Comparison of ENCODE assay signal across 8 cellular contexts in the genomic region with DNA sequence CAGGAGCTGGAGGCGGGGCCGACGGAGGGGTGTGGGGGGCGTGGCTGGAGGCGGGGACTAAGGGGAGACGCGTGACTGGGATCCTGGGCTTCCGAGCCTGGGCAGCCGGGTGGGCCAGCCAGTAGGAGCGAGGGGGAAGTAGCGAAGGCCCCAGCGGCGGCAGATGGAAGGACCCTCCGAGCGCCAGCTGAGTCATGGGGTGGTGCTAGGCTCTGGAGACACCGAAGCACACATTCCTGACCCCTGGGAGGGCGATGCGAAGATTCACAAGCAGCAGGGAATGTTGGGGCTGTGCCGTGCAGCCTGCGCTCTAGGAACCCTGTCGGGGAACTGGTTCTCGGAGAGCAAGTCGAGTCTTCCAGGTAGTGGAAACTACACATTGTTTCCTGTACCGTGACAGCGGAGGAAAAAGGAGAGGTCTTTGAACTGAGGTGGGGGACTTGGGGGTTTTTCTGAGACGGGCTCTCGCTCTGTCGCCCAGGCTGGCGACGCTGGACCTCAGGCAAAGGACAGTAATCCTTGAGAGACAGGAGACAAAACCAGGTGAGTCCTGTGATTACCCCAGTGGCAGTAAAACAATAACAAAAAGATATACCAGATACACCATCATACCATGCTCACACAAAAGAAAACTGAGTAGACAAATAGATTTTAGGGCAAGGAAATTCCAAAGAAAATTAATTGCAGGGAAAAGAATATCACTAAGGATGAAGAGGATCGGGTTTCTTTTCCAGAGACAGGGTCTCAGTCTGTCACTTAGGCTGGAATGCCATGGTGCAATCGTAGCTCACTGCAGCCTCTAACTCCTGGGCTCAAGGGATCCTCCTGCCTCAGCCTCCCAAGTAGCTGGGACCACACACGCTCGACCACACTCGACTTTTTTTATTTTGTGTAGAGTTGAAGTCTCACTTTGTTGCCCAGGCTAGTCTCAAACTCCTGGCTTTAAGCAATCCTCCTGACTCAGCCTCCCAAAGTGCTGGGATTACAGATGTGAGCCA. TPM values are rescaled to one million over a fixed set of nuclear protein-coding genes. Genes with fewer than 3 reads are reported as not detected.
DNase-seq lines count a peak whose midpoint lies in the region; ATAC-seq and TF ChIP-seq lines count a peak whose summit lies in the region.

No MANE protein-coding gene starts in this region.

- H3K27ac ChIP-seq in Peyer's patch, result peak overlapping the region; percentile 71 to 99 (median 88)
- peak overlapping the region; percentile 89 to 97 for H3K27ac ChIP-seq in prostate gland

- H3K4me1 ChIP-seq in Peyer's patch (peaks cover 0 to 31% (median 2%) of the 10 kb centered on the region in 4 donors), prostate gland (replicated peaks) (peaks cover 2% of the 10 kb centered on the region)

- peak; percentile 54 for TF ChIP-seq POLR2A in GM18526 (IDR thresholded peaks at IDR 0.05; ENCODE audit: extremely low read depth, insufficient read length)
- peak in 1 of 2 donors; percentile 41 for TF ChIP-seq POLR2A in Peyer's patch (IDR thresholded peaks at IDR 0.05)
- TF ChIP-seq POLR2A in prostate gland (IDR thresholded peaks at IDR 0.05), result peak; percentile 68

- POLR2A ChIA-PET in AG04449 (lab: Yijun Ruan, JAX), result interaction anchor here (0.6 to 1.6 kb wide), 12 partner anchors 9 to 529 kb away, joined by 3 to 8 read pairs (median 4); partner anchors contain the start of genes CEP76, PRELID3A and PSMG2

- intact Hi-C loops in prostate gland (cut with DNase I), result no loop called here

- TF ChIP-seq CTCF in AG04449 (IDR thresholded peaks at IDR 0.05; ENCODE audit: insufficient read depth, low read length, missing control alignments) (peak; percentile 36), Peyer's patch (IDR thresholded peaks at IDR 0.05) (peak in 4 of 6 experiments; percentile 12 to 50 (median 28)), epithelial cell of proximal tubule (conservative IDR thresholded peaks at IDR 0.05; ENCODE audit: low read depth, low read length) (peak; percentile 7), prostate gland (IDR thresholded peaks at IDR 0.05) (peak in 2 of 4 experiments; percentile 6 to 38)

- H3K9me3 ChIP-seq in Peyer's patch, result no peaks in the 10 kb centered on the region
- no peaks in the 10 kb centered on the region for H3K9me3 ChIP-seq in prostate gland

- H3K4me3 ChIP-seq in AG04449 (ENCODE audit: low read depth, low read length) (peak overlapping the region; percentile 67), Peyer's patch (peak overlapping the region; percentile 61 to 98 (median 72)), epithelial cell of proximal tubule (ENCODE audit: low read depth, low read length) (peak overlapping the region; percentile 61), prostate gland (peak overlapping the region; percentile 49 to 84)

- CTCF ChIA-PET in AG04449 (lab: Yijun Ruan, JAX), result interaction anchor here (0.8 to 4.6 kb wide), 10 partner anchors 9 to 285 kb away, joined by 3 to 35 read pairs (median 5); no protein-coding TSS in a partner anchor

- 11% methylated on average over 35 of the region's 35 CpGs for WGBS in prostate gland

- peak; percentile 88 for DNase-seq in AG04449 (ENCODE audit: low read depth, low spot score)
- DNase-seq in Peyer's patch, result peak in 1 of 3 donors; percentile 42
- DNase-seq in epithelial cell of proximal tubule (ENCODE audit: low read depth), result peak; percentile 61
- no peak for DNase-seq in prostate gland (ENCODE audit: low spot score)
- no peak for DNase-seq in NCI-H1694 (lab: John Stamatoyannopoulos, UW)
- no peak for DNase-seq in activated gamma-delta T cell (lab: John Stamatoyannopoulos, UW)

- ATAC-seq in HG03064 (IDR thresholded peaks at IDR 0.05; ENCODE audit: low read depth, unreplicated experiment), result peak; percentile 60

- no peaks in the 10 kb centered on the region for H3K27me3 ChIP-seq in Peyer's patch
- H3K27me3 ChIP-seq in prostate gland (replicated peaks; ENCODE audit: insufficient read depth), result no peaks in the 10 kb centered on the region

- H3K36me3 ChIP-seq in Peyer's patch (no peaks in the 10 kb centered on the region), prostate gland (no peaks in the 10 kb centered on the region)

RNA-seq across cellular contexts. Expression of gene AFG3L2, which starts 0.8 kb away (rescaled TPM):
- total RNA-seq in Peyer's patch, result 100 to 1,000 TPM in 2 of 4 donors, 10 to 100 TPM in 2; 47.9 to 111 (median 94.8) TPM
- 41.3 and 52.8 TPM in 2 replicates for total RNA-seq in epithelial cell of proximal tubule
- 10 to 100 TPM; 39.7 to 51.5 TPM for total RNA-seq in prostate gland

RNA-seq across cellular contexts. Expression of gene PRELID3A, which starts 29.9 kb away (rescaled TPM):
- total RNA-seq in Peyer's patch (under 1 TPM in 1 of 4 donors, not detected in 3; 0.70 TPM), epithelial cell of proximal tubule (3.9 TPM in 2 replicates), prostate gland (1 to 10 TPM; 1.3 to 6.9 TPM)

Comparison
In these comparisons a context has a peak if more than half of its experiments do, and no peak if none do; other contexts are left out.
1. DNase-seq: peak in AG04449 (single experiment) and epithelial cell of proximal tubule (single experiment); none in prostate gland (single experiment), NCI-H1694 (single experiment) and activated gamma-delta T cell (single experiment).
2. Peak in every context shown above with its lines, with median percentiles within 50 percentile points of each other: H3K4me3 ChIP-seq.